In the genomic region with DNA sequence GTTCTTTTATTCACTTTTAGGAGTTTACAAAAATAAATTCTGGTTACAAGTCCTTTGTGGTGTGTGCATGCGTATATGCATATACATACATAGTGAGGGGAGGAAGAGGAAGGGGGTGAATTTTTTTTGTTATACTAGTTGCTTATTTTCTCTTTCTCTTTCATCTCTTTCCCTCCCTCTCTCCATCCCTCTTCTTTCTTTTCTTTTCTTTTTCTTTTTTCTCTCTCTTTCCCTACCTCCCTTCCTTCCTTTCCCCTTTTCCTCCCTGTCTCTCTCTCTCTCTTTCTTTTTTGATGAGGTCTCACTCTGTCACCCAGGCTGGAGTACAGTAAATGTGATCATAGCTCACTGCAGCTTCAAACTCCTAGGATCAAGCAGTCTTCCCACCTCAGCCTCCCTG, we compare ENCODE assay signal across 17 cellular contexts.
"Had no signal": no experiment of that assay in that cellular context is flagged by ENCODE, and none has a peak within 500 bp of the region (broad histone marks: within the 10 kb centered on the region; RNA-seq: fewer than 3 reads in every experiment).

No MANE protein-coding gene starts in this region.

- H3K27me3 ChIP-seq: esophagus muscularis mucosa, right atrium auricular region, SJSA1, suprapubic skin had no signal

- H3K4me1 ChIP-seq: SJSA1 had no signal

- H3K4me3 ChIP-seq: esophagus muscularis mucosa, mucosa of descending colon, right atrium auricular region, SJSA1, suprapubic skin had no signal

- ATAC-seq: activated CD4-positive, CD25-positive, alpha-beta regulatory T cell treated with anti-CD3 and anti-CD28 coated beads, Interleukin-2, amount 50 U/mL, for 24 hours; mucosa of descending colon; naive thymus-derived CD4-positive, alpha-beta T cell had no signal

- H3K27me3 Mint-ChIP-seq: activated CD4-positive, alpha-beta memory T cell treated with anti-CD3 and anti-CD28 coated beads for 36 hours; naive thymus-derived CD4-positive, alpha-beta T cell; type B pancreatic cell had no signal

- H3K4me3 Mint-ChIP-seq: activated CD4-positive, alpha-beta memory T cell treated with anti-CD3 and anti-CD28 coated beads for 36 hours; activated naive CD4-positive, alpha-beta T cell treated with anti-CD3 and anti-CD28 coated beads for 36 hours; naive thymus-derived CD4-positive, alpha-beta T cell; type B pancreatic cell had no signal

- H3K9me3 Mint-ChIP-seq: activated CD4-positive, alpha-beta memory T cell treated with anti-CD3 and anti-CD28 coated beads for 36 hours; activated naive CD4-positive, alpha-beta T cell treated with anti-CD3 and anti-CD28 coated beads for 36 hours; activated T-helper 2 cell treated with anti-CD3 and anti-CD28 coated beads, Interferon-gamma antibody, Interleukin-2, Interleukin-4, amounts not matched to agents 10 μg/mL and 5 μg/mL and 100 μg/mL, durations not matched to agents 14 hours and 24 hours and 36 hours; type B pancreatic cell had no signal

- H3K27ac Mint-ChIP-seq: activated CD4-positive, alpha-beta memory T cell treated with anti-CD3 and anti-CD28 coated beads for 36 hours; activated naive CD4-positive, alpha-beta T cell treated with anti-CD3 and anti-CD28 coated beads for 36 hours; activated T-helper 2 cell treated with anti-CD3 and anti-CD28 coated beads, Interferon-gamma antibody, Interleukin-2, Interleukin-4, amounts not matched to agents 10 μg/mL and 5 μg/mL and 100 μg/mL, durations not matched to agents 14 hours and 24 hours and 36 hours; type B pancreatic cell had no signal

- H3K27ac ChIP-seq: esophagus muscularis mucosa, right atrium auricular region, SJSA1, suprapubic skin had no signal

- H3K9me3 ChIP-seq: esophagus muscularis mucosa, mucosa of descending colon, right atrium auricular region, SJSA1, suprapubic skin had no signal

- DNase-seq: activated CD4-positive, alpha-beta memory T cell treated with anti-CD3 and anti-CD28 coated beads for 36 hours; activated CD8-positive, alpha-beta memory T cell treated with anti-CD3 and anti-CD28 coated beads, Interleukin-2, amount 50 U/mL, for 48 hours; activated naive CD4-positive, alpha-beta T cell treated with anti-CD3 and anti-CD28 coated beads for 36 hours; islet precursor cell; mammary epithelial cell; mucosa of descending colon; naive thymus-derived CD4-positive, alpha-beta T cell; nucleus accumbens; stimulated activated CD4-positive, alpha-beta T cell treated with anti-CD3 and anti-CD28 coated beads, Interleukin-2, amount 100 ng/mL, for 48 hours; stimulated activated naive CD4-positive, alpha-beta T cell had no signal
